ENCODE assay signal across 27 cellular contexts in the genomic region with DNA sequence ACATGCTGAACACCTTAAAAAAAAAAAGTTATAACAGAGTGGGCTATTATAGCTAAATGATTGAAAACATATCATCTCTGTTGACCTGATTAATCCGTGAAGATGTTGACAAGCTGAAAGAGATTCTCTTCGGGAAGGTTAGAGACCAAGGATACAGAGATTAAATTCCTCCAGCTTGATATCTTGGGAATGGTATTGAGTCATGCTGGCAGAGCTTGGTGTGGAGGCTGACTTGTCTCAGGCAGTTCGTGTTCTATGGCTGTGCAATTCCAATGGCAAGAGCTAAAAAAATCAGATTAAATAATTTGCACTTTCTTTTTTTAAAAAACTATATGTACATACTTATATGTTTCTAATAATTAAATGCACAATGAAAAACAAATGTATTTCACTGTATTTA. TPM values are rescaled to one million over a fixed set of nuclear protein-coding genes. Genes with fewer than 3 reads are reported as not detected.
"Had no signal": no experiment of that assay in that cellular context is flagged by ENCODE, and none has a peak within 500 bp of the region (broad histone marks: within the 10 kb centered on the region; RNA-seq: fewer than 3 reads in every experiment).

No MANE protein-coding gene starts in this region.

- H3K4me1 Mint-ChIP-seq: activated B cell treated with CpG ODN at 0.5 μM for 24 hours; activated naive CD8-positive, alpha-beta T cell treated with anti-CD3 and anti-CD28 coated beads for 36 hours; naive B cell; stimulated activated effector memory CD8-positive, alpha-beta T cell treated with anti-CD3 and anti-CD28 coated beads, Interleukin-12 subunit alpha, Interleukin-12 subunit beta, amount 100 ng/mL, for 72 hours had no signal

- H3K9me3 ChIP-seq: gastrocnemius medialis, lower lobe of right lung, right lobe of liver, uterus had no signal

- H3K4me3 ChIP-seq: body of pancreas, gastrocnemius medialis, lower lobe of right lung, right lobe of liver, skin epidermis, stomach, uterus had no signal

- H3K27ac Mint-ChIP-seq: activated B cell treated with CpG ODN at 0.5 μM for 24 hours; activated naive CD8-positive, alpha-beta T cell treated with anti-CD3 and anti-CD28 coated beads for 36 hours; activated T-helper 2 cell treated with anti-CD3 and anti-CD28 coated beads, Interferon-gamma antibody, Interleukin-2, Interleukin-4, amounts not matched to agents 10 μg/mL and 5 μg/mL and 100 μg/mL, durations not matched to agents 14 hours and 24 hours and 36 hours; naive B cell; stimulated activated effector memory CD8-positive, alpha-beta T cell treated with anti-CD3 and anti-CD28 coated beads, Interleukin-12 subunit alpha, Interleukin-12 subunit beta, amount 100 ng/mL, for 72 hours had no signal

- H3K36me3 Mint-ChIP-seq: activated naive CD8-positive, alpha-beta T cell treated with anti-CD3 and anti-CD28 coated beads for 36 hours; naive B cell; stimulated activated effector memory CD8-positive, alpha-beta T cell treated with anti-CD3 and anti-CD28 coated beads, Interleukin-12 subunit alpha, Interleukin-12 subunit beta, amount 100 ng/mL, for 72 hours had no signal

- H3K27ac ChIP-seq: body of pancreas, gastrocnemius medialis, lower lobe of right lung, right lobe of liver, skin epidermis, stomach, uterus had no signal

- H3K4me3 Mint-ChIP-seq: activated B cell treated with CpG ODN at 0.5 μM for 24 hours; activated naive CD8-positive, alpha-beta T cell treated with anti-CD3 and anti-CD28 coated beads for 36 hours; activated T-cell treated with anti-CD3 and anti-CD28 coated beads, Interleukin-2, amount 50 U/mL, for 4 hours; naive B cell; stimulated activated effector memory CD8-positive, alpha-beta T cell treated with anti-CD3 and anti-CD28 coated beads, Interleukin-12 subunit alpha, Interleukin-12 subunit beta, amount 100 ng/mL, for 72 hours had no signal

- ATAC-seq: activated T-cell treated with anti-CD3 and anti-CD28 coated beads, Interleukin-2, amount 50 U/mL, for 4 hours; body of pancreas; esophagus mucosa; gastrocnemius medialis; left colon; lower lobe of right lung; right lobe of liver; stimulated activated effector memory CD8-positive, alpha-beta T cell treated with anti-CD3 and anti-CD28 coated beads, Interleukin-12 subunit alpha, Interleukin-12 subunit beta, amount 100 ng/mL, for 72 hours had no signal

- H3K4me1 ChIP-seq: body of pancreas, lower lobe of right lung, right lobe of liver, stomach, uterus had no signal

- H3K9me3 Mint-ChIP-seq: activated naive CD8-positive, alpha-beta T cell treated with anti-CD3 and anti-CD28 coated beads for 36 hours; activated T-cell treated with anti-CD3 and anti-CD28 coated beads, Interleukin-2, amount 50 U/mL, for 4 hours had no signal

- H3K36me3 ChIP-seq: gastrocnemius medialis, lower lobe of right lung, right lobe of liver, stomach, uterus had no signal

- DNase-seq: activated B cell treated with CpG ODN at 0.5 μM for 24 hours; activated CD4-positive, alpha-beta T cell treated with anti-CD3 and anti-CD28 coated beads for 4 hours; activated CD4-positive, alpha-beta T cell treated with anti-CD3 and anti-CD28 coated beads, Interleukin-2, amount 50 U/mL, for 48 hours; activated CD8-positive, alpha-beta memory T cell treated with anti-CD3 and anti-CD28 coated beads, Interleukin-2, amount 50 U/mL, for 48 hours; activated naive CD4-positive, alpha-beta T cell treated with Interleukin-2 at 50 U/mL for 16 hours; activated naive CD8-positive, alpha-beta T cell treated with anti-CD3 and anti-CD28 coated beads for 36 hours; activated T-cell treated with anti-CD3 and anti-CD28 coated beads, Interleukin-2, amount 50 U/mL, for 4 hours; body of pancreas; dermis blood vessel endothelial cell; effector CD8-positive, alpha-beta T cell; gastrocnemius medialis; left colon; lower lobe of right lung; naive B cell; nucleus accumbens; right lobe of liver; stimulated activated CD4-positive, alpha-beta T cell treated with anti-CD3 and anti-CD28 coated beads, Interleukin-2, amount 100 ng/mL, for 24 hours; stomach; T1000; trophoblast cell; uterus had no signal

- H3K27me3 Mint-ChIP-seq: activated B cell treated with CpG ODN at 0.5 μM for 24 hours had no signal

- H3K27me3 ChIP-seq: body of pancreas, gastrocnemius medialis, right lobe of liver, stomach, uterus had no signal

RNA-seq across cellular contexts. Expression of gene CACNA2D1, which starts 24.9 kb away (rescaled TPM):
- total RNA-seq: activated B cell treated with CpG ODN at 0.5 μM for 24 hours; activated CD8-positive, alpha-beta memory T cell treated with anti-CD3 and anti-CD28 coated beads for 36 hours; activated naive CD8-positive, alpha-beta T cell treated with anti-CD3 and anti-CD28 coated beads for 36 hours; activated T-helper 2 cell treated with anti-CD3 and anti-CD28 coated beads, Interferon-gamma antibody, Interleukin-2, Interleukin-4, amounts not matched to agents 10 μg/mL and 5 μg/mL and 100 μg/mL, durations not matched to agents 14 hours and 24 hours and 36 hours; T-helper 1 cell treated with Interleukin-12 subunit alpha and Interleukin-12 subunit beta and Interleukin-4 antibody, amounts not matched to agents 30 ng/mL and 1 ng/mL, for 36 hours had no signal
